Comparison of ENCODE assay signal across 27 cellular contexts in the genomic region with DNA sequence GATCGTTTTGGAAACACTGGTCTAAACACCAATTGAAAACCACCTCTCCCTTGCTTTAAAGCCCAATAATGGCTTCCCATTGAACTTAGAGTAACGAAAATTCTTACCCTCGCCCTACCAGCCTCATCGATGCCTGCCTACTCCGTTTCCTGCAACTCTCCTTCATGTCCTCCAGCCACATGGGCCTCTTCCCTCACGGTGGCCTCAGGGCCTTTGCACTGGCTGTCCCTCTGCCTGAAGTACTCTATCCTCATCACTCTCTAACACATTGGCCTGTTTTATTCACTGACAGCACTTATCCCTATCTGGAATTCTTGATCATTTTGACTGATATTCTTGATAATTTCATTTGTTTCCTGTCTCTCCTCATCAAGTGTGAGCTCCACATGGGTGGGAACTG.
"Had no signal": no experiment of that assay in that cellular context is flagged by ENCODE, and none has a peak within 500 bp of the region (broad histone marks: within the 10 kb centered on the region; RNA-seq: fewer than 3 reads in every experiment).

No MANE protein-coding gene starts in this region.

- H3K4me3 ChIP-seq: colonic mucosa, esophagus squamous epithelium, gastroesophageal sphincter, heart right ventricle had no signal

- H3K27me3 ChIP-seq: brain microvascular endothelial cell, colonic mucosa, esophagus squamous epithelium, gastroesophageal sphincter, heart right ventricle had no signal

- DNase-seq: activated CD4-positive, alpha-beta memory T cell treated with anti-CD3 and anti-CD28 coated beads for 36 hours; activated CD4-positive, alpha-beta T cell treated with anti-CD3 and anti-CD28 coated beads for 48 hours; activated CD8-positive, alpha-beta memory T cell treated with anti-CD3 and anti-CD28 coated beads, Interleukin-2, amount 10 ng/mL, durations not matched to agents 7 days and 5 days; activated CD8-positive, alpha-beta memory T cell treated with anti-CD3 and anti-CD28 coated beads, Interleukin-2, amount 50 U/mL, for 4 hours; activated CD8-positive, alpha-beta T cell treated with anti-CD3 and anti-CD28 coated beads, Interleukin-2, amount 10 ng/mL, durations not matched to agents 7 days and 5 days; activated gamma-delta T cell treated with Interleukin-2 at 50 U/mL for 16 hours; activated naive CD4-positive, alpha-beta T cell treated with anti-CD3 and anti-CD28 coated beads, Interleukin-2, amount 50 U/mL, for 16 hours; activated naive CD4-positive, alpha-beta T cell treated with Interleukin-2 at 50 U/mL for 16 hours; activated T-cell treated with anti-CD3 and anti-CD28 coated beads, Interleukin-2, amount 50 U/mL, for 1 hour; activated T-cell treated with anti-CD3 and anti-CD28 coated beads, Interleukin-2, amount 50 U/mL, for 48 hours; amniotic stem cell; anterior cingulate cortex; brain microvascular endothelial cell; colonic mucosa; effector CD8-positive, alpha-beta T cell; esophagus squamous epithelium; foreskin melanocyte; heart right ventricle; T-helper 1 cell; T-helper 17 cell; T1000 had no signal

- FAIRE-seq: astrocyte, bronchial epithelial cell, endometrium, endothelial cell of umbilical vein had no signal

- H3K27ac ChIP-seq: brain microvascular endothelial cell, colonic mucosa, epithelial cell of prostate, esophagus squamous epithelium, gastroesophageal sphincter, heart right ventricle had no signal

- ATAC-seq: activated CD8-positive, alpha-beta memory T cell treated with anti-CD3 and anti-CD28 coated beads, Interleukin-2, amount 10 ng/mL, durations not matched to agents 7 days and 5 days; activated CD8-positive, alpha-beta T cell treated with anti-CD3 and anti-CD28 coated beads, Interleukin-2, amount 10 ng/mL, durations not matched to agents 7 days and 5 days; gastroesophageal sphincter; heart right ventricle; T-helper 17 cell had no signal

- H3K4me1 ChIP-seq: colonic mucosa had no signal

- H3K9me3 ChIP-seq: colonic mucosa, esophagus squamous epithelium, gastroesophageal sphincter, heart right ventricle had no signal

- H3K36me3 ChIP-seq: brain microvascular endothelial cell, colonic mucosa, esophagus squamous epithelium, gastroesophageal sphincter, heart right ventricle had no signal
